In the genomic region with DNA sequence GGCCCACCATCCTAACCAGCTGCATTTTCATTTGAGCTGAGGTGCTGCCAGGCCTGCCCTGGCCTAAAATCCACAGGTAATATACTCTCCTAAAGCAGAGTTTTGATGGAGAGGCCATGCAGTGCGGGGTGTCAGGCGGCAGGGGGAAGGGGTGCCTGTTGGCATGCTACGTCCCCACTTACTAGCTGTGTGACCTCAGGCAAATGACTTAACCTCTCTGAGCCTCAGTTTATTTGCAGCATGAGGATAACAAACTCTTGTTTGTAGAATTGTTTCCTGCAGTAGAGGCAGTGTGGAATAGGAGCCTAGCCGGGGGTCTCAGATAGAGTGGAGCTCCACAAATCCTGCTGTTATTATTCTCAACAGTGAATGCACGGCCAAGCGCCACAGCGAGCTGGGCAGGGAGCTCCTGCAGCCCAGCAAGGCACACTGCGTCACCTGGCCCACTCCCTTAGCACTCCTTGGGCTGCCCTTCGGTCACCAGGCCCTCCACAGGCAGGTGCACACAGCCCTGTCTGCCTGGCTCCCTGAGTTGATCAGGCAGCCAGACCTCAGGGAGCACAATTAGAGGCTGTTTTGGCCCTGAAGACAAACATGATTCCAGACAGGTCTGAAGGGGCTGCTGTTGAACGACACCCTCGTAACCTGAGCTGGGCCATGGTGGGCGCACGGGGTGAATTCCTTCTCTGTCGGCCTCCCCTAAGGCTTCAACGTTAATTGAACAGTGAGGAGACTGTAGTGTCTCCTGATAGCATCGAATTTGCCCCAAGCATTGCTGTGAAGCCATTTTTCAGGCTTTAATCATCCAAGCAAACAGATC, we compare ENCODE assay signal across 27 cellular contexts.
A peak's percentile ranks its signal among the peaks of the same experiment; 100 is the strongest.
DNase-seq lines count a peak whose midpoint lies in the region; ATAC-seq, FAIRE-seq and TF ChIP-seq lines count a peak whose summit lies in the region.
"Had no signal": no experiment of that assay in that cellular context is flagged by ENCODE, and none has a peak within 500 bp of the region (broad histone marks: within the 10 kb centered on the region; RNA-seq: fewer than 3 reads in every experiment).

No MANE protein-coding gene starts in this region.

- H3K9me3 Mint-ChIP-seq in GM23338 = peaks cover under 1% of the 10 kb centered on the region; the same call in 2 of the 3 replicates
- H3K9me3 Mint-ChIP-seq: activated naive CD4-positive, alpha-beta T cell treated with anti-CD3 and anti-CD28 coated beads, Interleukin-2, amount 50 U/mL, for 24 hours; activated T-helper 2 cell treated with anti-CD3 and anti-CD28 coated beads, Interferon-gamma antibody, Interleukin-2, Interleukin-4, amounts not matched to agents 10 μg/mL and 5 μg/mL and 100 μg/mL, durations not matched to agents 14 hours and 24 hours and 36 hours had no signal

- H3K4me1 ChIP-seq in GM23338 (ENCODE audit: insufficient read depth) (peaks cover 35% of the 10 kb centered on the region), K562 (replicated peaks in 1 of 2; ENCODE audit: control insufficient read depth in 2 of 2, insufficient read depth in 2 of 2, low read length in 2 of 2) (no peaks in the 10 kb centered on the region; a peak in 2 of 5 replicates), mesenchymal stem cell (ENCODE audit: control insufficient read depth, insufficient read depth, low read depth, low read length) (peaks cover 22% of the 10 kb centered on the region)
- H3K4me1 ChIP-seq: HAP-1, tibial artery had no signal

- peak overlapping the region; percentile 8 for H4K91ac ChIP-seq in mesenchymal stem cell (ENCODE audit: low read length)

- WGBS in K562 (ENCODE audit: insufficient coverage, low coverage, missing lambda C conversion rate) = 7% methylated on average over 16 of the region's 16 CpGs
- 89% methylated on average over 13 of the region's 16 CpGs for WGBS in mesenchymal stem cell

- H3K4me1 Mint-ChIP-seq in GM23338 = peaks cover 49% of the 10 kb centered on the region
- H3K4me1 Mint-ChIP-seq: activated naive CD4-positive, alpha-beta T cell treated with anti-CD3 and anti-CD28 coated beads, Interleukin-2, amount 50 U/mL, for 24 hours; naive B cell had no signal

- peak overlapping the region; percentile 8 to 23 for H2BK12ac ChIP-seq in mesenchymal stem cell (ENCODE audit: low read length in 2 of 2)

- H3K79me1 ChIP-seq in mesenchymal stem cell (replicated peaks; ENCODE audit: low read length, poor library complexity, severe bottlenecking) = no peaks in the 10 kb centered on the region

- peaks cover 7% of the 10 kb centered on the region for H3K27me3 Mint-ChIP-seq in GM23338 (ENCODE audit: insufficient read depth, low read depth, poor library complexity)

- no peak overlapping the region for H3K4ac ChIP-seq in mesenchymal stem cell (ENCODE audit: low read depth in 1 of 2, low read length in 2 of 2)

- DNase-seq in GM23338 (ENCODE audit: low spot score) = peak; percentile 36
- DNase-seq in NCI-H1417 (lab: John Stamatoyannopoulos, UW) = peak in 2 of 3 experiments; percentile 65 to 84
- no peak for DNase-seq in K562 (ENCODE audit: extremely low read depth in 1 of 4, low spot score in 3 of 4)
- no peak for DNase-seq in mesenchymal stem cell
- DNase-seq in NCI-H1105 (lab: John Stamatoyannopoulos, UW) = no peak
- no peak for DNase-seq in mucosa of gallbladder (ENCODE audit: low spot score)
- DNase-seq in SKM-1 treated with dmso at 0.1 percent for 144 hours (lab: John Stamatoyannopoulos, UW; ENCODE audit: unreplicated experiment) = no peak
- DNase-seq: activated CD4-positive, alpha-beta T cell treated with anti-CD3 and anti-CD28 coated beads for 4 hours; amygdala; brain microvascular endothelial cell; EL; left ventricle myocardium inferior; MV-4-11; naive B cell; NCI-H1930; NK-92 treated with Interleukin-12 subunit alpha and Interleukin-12 subunit beta, amount 100 ng/mL, for 24 hours; occipital lobe; stimulated activated CD4-positive, alpha-beta T cell treated with anti-CD3 and anti-CD28 coated beads, Interleukin-4, amount 100 ng/mL, for 24 hours; T-helper 9 cell; tibial artery had no signal

- in situ Hi-C loops in K562 (cut with MboI) = no loop called here

- intact Hi-C loops in K562 (cut with micrococcal nuclease) = no loop called here

- ATAC-seq in GM23338 (peak; percentile 15), K562 (no peak)
- ATAC-seq: gastroesophageal sphincter had no signal

- TF ChIP-seq CTCF in GM23338 (conservative IDR thresholded peaks at IDR 0.05; ENCODE audit: low read depth in 2 of 2) = no peak
- TF ChIP-seq CTCF in K562 (IDR thresholded peaks at IDR 0.05 in 2 of 3, conservative IDR thresholded peaks at IDR 0.05 in 1 of 3; ENCODE audit: insufficient read depth in 2 of 3, low read depth in 1 of 3, low read length in 3 of 3) = no peak

- no peaks in the 10 kb centered on the region for H3K36me3 ChIP-seq in GM23338 (ENCODE audit: insufficient read depth)
- H3K36me3 ChIP-seq in K562 (ENCODE audit: control insufficient read depth, insufficient read depth, low read length) = no peaks in the 10 kb centered on the region
- H3K36me3 ChIP-seq in mesenchymal stem cell (ENCODE audit: control insufficient read depth in 1 of 2, insufficient read depth in 2 of 2, low read depth in 1 of 2, low read length in 2 of 2) = no peaks in the 10 kb centered on the region
- H3K36me3 ChIP-seq: BLaER1 treated with 17β-estradiol and CSF1 and Interleukin-3, amounts not matched to agents 10 nM and 100 nM; brain microvascular endothelial cell; gastroesophageal sphincter; HAP-1; left ventricle myocardium inferior; tibial artery had no signal

- peak overlapping the region; percentile 36; the same call in 1 of the 2 replicates for H3K4me3 ChIP-seq in GM23338
- H3K4me3 ChIP-seq in K562 = no peak overlapping the region
- no peak overlapping the region for H3K4me3 ChIP-seq in mesenchymal stem cell (ENCODE audit: insufficient read depth in 1 of 2, low read depth in 1 of 2, low read length in 2 of 2)
- H3K4me3 ChIP-seq: BLaER1 treated with 17β-estradiol and CSF1 and Interleukin-3, amounts not matched to agents 10 nM and 100 nM; gastroesophageal sphincter; HAP-1; left ventricle myocardium inferior; tibial artery had no signal

- peak overlapping the region in 1 of 2 experiments; percentile 10 for H3K23ac ChIP-seq in mesenchymal stem cell (ENCODE audit: low read length in 2 of 2)

- peak overlapping the region; percentile 80 for H2AFZ ChIP-seq in GM23338
- H2AFZ ChIP-seq in K562 (ENCODE audit: low read depth, low read length) = no peak overlapping the region
- H2AFZ ChIP-seq in mesenchymal stem cell (ENCODE audit: low read depth, low read length) = no peak overlapping the region

- H3K27me3 ChIP-seq in GM23338 (ENCODE audit: insufficient read depth) (no peaks in the 10 kb centered on the region), K562 (ENCODE audit: control insufficient read depth in 2 of 2, insufficient read depth in 2 of 2, low read length in 2 of 2) (peaks cover 7 to 67% of the 10 kb centered on the region in 2 experiments; a peak in 4 of 5 replicates), mesenchymal stem cell (ENCODE audit: control insufficient read depth in 1 of 2, insufficient read depth in 1 of 2, low read length in 2 of 2) (peaks cover 0 to 19% of the 10 kb centered on the region in 2 experiments)
- H3K27me3 ChIP-seq: brain microvascular endothelial cell, gastroesophageal sphincter, tibial artery had no signal

- no peak overlapping the region for H2BK120ac ChIP-seq in mesenchymal stem cell (ENCODE audit: low read depth, low read length)

- H4K20me1 ChIP-seq in GM23338 (replicated peaks; ENCODE audit: insufficient read depth) = no peaks in the 10 kb centered on the region
- H4K20me1 ChIP-seq in K562 (replicated peaks; ENCODE audit: control insufficient read depth, insufficient read depth, low read length) = no peaks in the 10 kb centered on the region; the same call in 1 of the 2 replicates
- H4K20me1 ChIP-seq: BLaER1 treated with 17β-estradiol and CSF1 and Interleukin-3, amounts not matched to agents 10 nM and 100 nM had no signal

- no peak overlapping the region for H3K9ac ChIP-seq in K562 (ENCODE audit: insufficient read depth in 1 of 2, low read depth in 2 of 2, low read length in 2 of 2)
- no peak overlapping the region for H3K9ac ChIP-seq in mesenchymal stem cell (ENCODE audit: low read length)
- H3K9ac ChIP-seq: BLaER1 treated with 17β-estradiol and CSF1 and Interleukin-3, amounts not matched to agents 10 nM and 100 nM had no signal

- H3K4me3 Mint-ChIP-seq in GM23338 = no peak overlapping the region
- H3K4me3 Mint-ChIP-seq: activated naive CD4-positive, alpha-beta T cell treated with anti-CD3 and anti-CD28 coated beads, Interleukin-2, amount 50 U/mL, for 24 hours; naive B cell had no signal

- no peak for TF ChIP-seq RAD21 in K562 (CRISPR knock-in tag; conservative IDR thresholded peaks at IDR 0.05 in 1 of 2, IDR thresholded peaks at IDR 0.05 in 1 of 2)

- CTCF ChIA-PET in K562 (lab: Yijun Ruan, JAX; ENCODE audit: low intra/inter-chr PET ratio) = no interaction called here

- H2BK15ac ChIP-seq in mesenchymal stem cell (ENCODE audit: low read depth, poor library complexity, severe bottlenecking) = peak overlapping the region; percentile 31

- POLR2A ChIA-PET in K562 (lab: Yijun Ruan, JAX) = interaction anchor here (0.6 to 1.3 kb wide), 3 partner anchors 13 to 20 kb away, joined by 3 to 5 read pairs (median 4); no protein-coding TSS in a partner anchor

- H3K14ac ChIP-seq in mesenchymal stem cell (ENCODE audit: low read length in 2 of 2) = peak overlapping the region in 1 of 2 experiments; percentile 13

- FAIRE-seq in K562 (lab: Jason Lieb, UNC) = no peak
- FAIRE-seq: islet of Langerhans had no signal

- peak overlapping the region in 1 of 2 experiments; percentile 6 for H3K18ac ChIP-seq in mesenchymal stem cell (ENCODE audit: low read depth in 1 of 2, low read length in 2 of 2)

- H3K4me2 ChIP-seq in GM23338 (peak overlapping the region; percentile 67), K562 (ENCODE audit: insufficient read depth, low read length) (no peak overlapping the region), mesenchymal stem cell (ENCODE audit: low read length, poor library complexity, severe bottlenecking) (no peak overlapping the region)
- H3K4me2 ChIP-seq: BLaER1 treated with 17β-estradiol and CSF1 and Interleukin-3, amounts not matched to agents 10 nM and 100 nM had no signal

- H3F3A ChIP-seq in GM23338 (replicated peaks; ENCODE audit: low read depth) = peaks cover 15% of the 10 kb centered on the region

- H3K9me3 ChIP-seq in K562 (replicated peaks; ENCODE audit: control insufficient read depth, insufficient read depth, low read depth, low read length) (no peaks in the 10 kb centered on the region), mesenchymal stem cell (ENCODE audit: control insufficient read depth, low read length) (no peaks in the 10 kb centered on the region)
- H3K9me3 ChIP-seq: BLaER1 treated with 17β-estradiol and CSF1 and Interleukin-3, amounts not matched to agents 10 nM and 100 nM; gastroesophageal sphincter; HAP-1; left ventricle myocardium inferior; tibial artery had no signal

- no peak overlapping the region for H2AK5ac ChIP-seq in mesenchymal stem cell (ENCODE audit: low read length, severe bottlenecking)

- peak overlapping the region; percentile 99 for H3K27ac ChIP-seq in GM23338 (ENCODE audit: low read depth)
- no peak overlapping the region for H3K27ac ChIP-seq in K562 (ENCODE audit: extremely low read depth, low read depth, low read length)
- no peak overlapping the region for H3K27ac ChIP-seq in mesenchymal stem cell (ENCODE audit: low read length, poor library complexity, severe bottlenecking)
- H3K27ac ChIP-seq: BLaER1 treated with 17β-estradiol and CSF1 and Interleukin-3, amounts not matched to agents 10 nM and 100 nM; brain microvascular endothelial cell; tibial artery; VCaP had no signal

- TF ChIP-seq POLR2A in K562 (conservative IDR thresholded peaks at IDR 0.05) = no peak

- no peak for TF ChIP-seq EP300 in K562 (IDR thresholded peaks at IDR 0.05; ENCODE audit: low read length)

- peak overlapping the region; percentile 5 for H4K8ac ChIP-seq in mesenchymal stem cell (ENCODE audit: low read length)

- H3K9me1 ChIP-seq in K562 (ENCODE audit: control insufficient read depth, insufficient read depth, low read length) = no peaks in the 10 kb centered on the region

- BruUV-seq in K562 (replicated peaks; lab: Mats Ljungman, UMichigan) = no TSS peak

- no peak overlapping the region for H3K27ac Mint-ChIP-seq in GM23338
- H3K27ac Mint-ChIP-seq: activated naive CD4-positive, alpha-beta T cell treated with anti-CD3 and anti-CD28 coated beads, Interleukin-2, amount 50 U/mL, for 24 hours; activated T-helper 2 cell treated with anti-CD3 and anti-CD28 coated beads, Interferon-gamma antibody, Interleukin-2, Interleukin-4, amounts not matched to agents 10 μg/mL and 5 μg/mL and 100 μg/mL, durations not matched to agents 14 hours and 24 hours and 36 hours; naive B cell had no signal

- H3K36me3 Mint-ChIP-seq in GM23338 (ENCODE audit: low read depth) = 0 out of 3 replicates have a peak, but pooled peaks cover under 1% of the 10 kb centered on the region
- H3K36me3 Mint-ChIP-seq: naive B cell had no signal

- no peaks in the 10 kb centered on the region for H3K9me2 ChIP-seq in GM23338 (ENCODE audit: insufficient read depth)

- H2BK5ac ChIP-seq in mesenchymal stem cell (ENCODE audit: low read depth, low read length, poor library complexity, severe bottlenecking) = no peak overlapping the region

- no peaks in the 10 kb centered on the region for H3K79me2 ChIP-seq in GM23338 (replicated peaks; ENCODE audit: insufficient read depth)
- H3K79me2 ChIP-seq in K562 (ENCODE audit: control insufficient read depth, insufficient read depth, low read length) = no peaks in the 10 kb centered on the region

Comparison
In these comparisons a context has a peak if more than half of its experiments do, and no peak if none do; other contexts are left out.
1. DNase-seq: peak in GM23338 (single experiment) and NCI-H1417 (2 of 3); none in K562 (0 of 4), mesenchymal stem cell (single experiment), NCI-H1105 (single experiment), mucosa of gallbladder (single experiment) and SKM-1 treated with dmso at 0.1 percent for 144 hours (single experiment).